Comparison of ENCODE assay signal across 1 cellular context in the genomic region with DNA sequence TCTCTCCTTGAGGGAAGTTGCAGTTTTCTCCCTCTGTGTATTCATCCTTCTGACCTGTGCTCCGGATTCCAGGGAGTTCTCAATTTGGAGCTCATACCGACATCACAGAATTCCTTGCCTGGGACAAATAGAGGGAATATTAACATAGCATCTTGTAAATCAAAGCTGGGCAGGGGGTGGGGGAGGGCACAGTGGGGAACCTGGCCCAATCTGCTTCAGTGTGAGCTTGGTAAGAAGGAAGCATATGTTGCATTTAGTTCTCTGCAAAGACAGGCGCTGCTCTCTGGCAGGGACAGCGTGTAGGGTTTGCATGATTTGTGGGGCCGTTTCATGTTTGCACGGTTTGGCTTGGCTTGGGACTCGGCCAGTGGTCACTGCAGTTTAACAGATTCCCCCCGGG.
TF ChIP-seq lines count a peak whose summit lies in the region.

No MANE protein-coding gene starts in this region.

TF ChIP-seq in neural cell, 6 proteins besides CTCF, POLR2A, EP300 and RAD21 (continued from another document):
- TF ChIP-seq, protein P1, sequence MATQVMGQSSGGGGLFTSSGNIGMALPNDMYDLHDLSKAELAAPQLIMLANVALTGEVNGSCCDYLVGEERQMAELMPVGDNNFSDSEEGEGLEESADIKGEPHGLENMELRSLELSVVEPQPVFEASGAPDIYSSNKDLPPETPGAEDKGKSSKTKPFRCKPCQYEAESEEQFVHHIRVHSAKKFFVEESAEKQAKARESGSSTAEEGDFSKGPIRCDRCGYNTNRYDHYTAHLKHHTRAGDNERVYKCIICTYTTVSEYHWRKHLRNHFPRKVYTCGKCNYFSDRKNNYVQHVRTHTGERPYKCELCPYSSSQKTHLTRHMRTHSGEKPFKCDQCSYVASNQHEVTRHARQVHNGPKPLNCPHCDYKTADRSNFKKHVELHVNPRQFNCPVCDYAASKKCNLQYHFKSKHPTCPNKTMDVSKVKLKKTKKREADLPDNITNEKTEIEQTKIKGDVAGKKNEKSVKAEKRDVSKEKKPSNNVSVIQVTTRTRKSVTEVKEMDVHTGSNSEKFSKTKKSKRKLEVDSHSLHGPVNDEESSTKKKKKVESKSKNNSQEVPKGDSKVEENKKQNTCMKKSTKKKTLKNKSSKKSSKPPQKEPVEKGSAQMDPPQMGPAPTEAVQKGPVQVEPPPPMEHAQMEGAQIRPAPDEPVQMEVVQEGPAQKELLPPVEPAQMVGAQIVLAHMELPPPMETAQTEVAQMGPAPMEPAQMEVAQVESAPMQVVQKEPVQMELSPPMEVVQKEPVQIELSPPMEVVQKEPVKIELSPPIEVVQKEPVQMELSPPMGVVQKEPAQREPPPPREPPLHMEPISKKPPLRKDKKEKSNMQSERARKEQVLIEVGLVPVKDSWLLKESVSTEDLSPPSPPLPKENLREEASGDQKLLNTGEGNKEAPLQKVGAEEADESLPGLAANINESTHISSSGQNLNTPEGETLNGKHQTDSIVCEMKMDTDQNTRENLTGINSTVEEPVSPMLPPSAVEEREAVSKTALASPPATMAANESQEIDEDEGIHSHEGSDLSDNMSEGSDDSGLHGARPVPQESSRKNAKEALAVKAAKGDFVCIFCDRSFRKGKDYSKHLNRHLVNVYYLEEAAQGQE (IDR thresholded peaks at IDR 0.05; ENCODE audit: borderline replicate concordance), result no peak
- TF ChIP-seq MXI1 (conservative IDR thresholded peaks at IDR 0.05; ENCODE audit: poor library complexity, severe bottlenecking) (no peak), POLR2AphosphoS5 (IDR thresholded peaks at IDR 0.05) (no peak)
